ENCODE assay signal across 22 cellular contexts in the genomic region with DNA sequence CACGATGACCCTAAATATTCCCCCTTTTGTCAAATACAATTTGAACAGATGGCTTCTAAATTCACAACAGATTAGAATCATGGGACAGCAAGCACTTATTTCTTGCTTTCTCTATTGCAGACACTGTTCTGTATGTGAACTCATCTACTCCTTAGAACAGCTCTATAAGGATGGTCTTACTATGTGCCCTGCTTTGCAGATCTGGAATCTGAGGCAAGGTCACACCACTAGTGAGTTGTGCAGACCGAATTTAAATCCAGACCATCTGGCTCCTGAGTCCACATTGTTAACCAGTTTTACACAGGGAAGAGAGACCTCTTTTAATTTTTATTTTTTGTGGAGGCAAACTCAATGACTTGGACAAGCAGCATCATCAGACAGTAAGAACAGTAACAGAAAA. TPM values are rescaled to one million over a fixed set of nuclear protein-coding genes. Genes with fewer than 3 reads are reported as not detected.
DNase-seq lines count a peak whose midpoint lies in the region; ATAC-seq, FAIRE-seq and TF ChIP-seq lines count a peak whose summit lies in the region.
"Had no signal": no experiment of that assay in that cellular context is flagged by ENCODE, and none has a peak within 500 bp of the region (broad histone marks: within the 10 kb centered on the region; RNA-seq: fewer than 3 reads in every experiment).

No MANE protein-coding gene starts in this region.

- no peaks in the 10 kb centered on the region for H3K9me3 Mint-ChIP-seq in activated naive CD4-positive, alpha-beta T cell treated with anti-CD3 and anti-CD28 coated beads, Interleukin-2, amount 50 U/mL, for 24 hours
- peaks cover 2% of the 10 kb centered on the region for H3K9me3 Mint-ChIP-seq in activated naive CD4-positive, alpha-beta T cell treated with anti-CD3 and anti-CD28 coated beads for 36 hours
- H3K9me3 Mint-ChIP-seq in naive thymus-derived CD4-positive, alpha-beta T cell, result peaks cover 0 to 8% (median 0%) of the 10 kb centered on the region in 11 donors
- no peaks in the 10 kb centered on the region for H3K9me3 Mint-ChIP-seq in stimulated activated naive B cell treated with anti-CD40 and anti-IgM and Interleukin-4, amounts not matched to agents 10 μg/mL and 1 μg/mL and 100 μg/mL, for 72 hours

- POLR2A ChIA-PET in naive thymus-derived CD4-positive, alpha-beta T cell (lab: Charles Lee), result interaction anchor here (0.6 kb wide), 1 partner anchor 1342 kb away, joined by 4 read pairs; no protein-coding TSS in a partner anchor
- POLR2A ChIA-PET in HepG2 (lab: Yijun Ruan, JAX), result no interaction called here

- WGBS in HepG2 (ENCODE audit: low lambda C conversion rate), result 4% methylated on average over 2 of the region's 2 CpGs

- H3K79me2 ChIP-seq in KMS-11 (ENCODE audit: insufficient read depth, low read depth) (peaks cover 73% of the 10 kb centered on the region), HepG2 (ENCODE audit: insufficient read depth, low read length) (no peaks in the 10 kb centered on the region)

- no TSS peak for BruUV-seq in HepG2 (replicated peaks; lab: Mats Ljungman, UMichigan)

- no peak overlapping the region for H2AFZ ChIP-seq in KMS-11 (ENCODE audit: low read depth)
- no peak overlapping the region for H2AFZ ChIP-seq in HepG2 (ENCODE audit: low read length)

- H3K4me3 ChIP-seq in KMS-11 (IDR thresholded peaks at IDR 0.05; ENCODE audit: insufficient read depth, low read depth, low read length) (no peak overlapping the region), WERI-Rb-1 (ENCODE audit: low read depth, low read length) (no peak overlapping the region), HepG2 (replicated peaks in 1 of 3; ENCODE audit: insufficient read depth in 1 of 3, low read depth in 2 of 3, low read length in 3 of 3) (no peak overlapping the region)
- H3K4me3 ChIP-seq in naive thymus-derived CD4-positive, alpha-beta T cell (ENCODE audit: low read length), result no peak overlapping the region
- H3K4me3 ChIP-seq: ascending aorta; BLaER1 treated with 17β-estradiol and CSF1 and Interleukin-3, amounts not matched to agents 10 nM and 100 nM; smooth muscle cell; vagina had no signal

- H3K4me1 Mint-ChIP-seq in activated naive CD4-positive, alpha-beta T cell treated with anti-CD3 and anti-CD28 coated beads, Interleukin-2, amount 50 U/mL, for 24 hours, result peaks cover 93% of the 10 kb centered on the region
- peaks cover 65% of the 10 kb centered on the region for H3K4me1 Mint-ChIP-seq in activated naive CD4-positive, alpha-beta T cell treated with anti-CD3 and anti-CD28 coated beads for 36 hours (ENCODE audit: low read depth)
- peaks cover 45 to 90% (median 86%) of the 10 kb centered on the region in 7 donors for H3K4me1 Mint-ChIP-seq in naive thymus-derived CD4-positive, alpha-beta T cell
- peaks cover 0 to 3% of the 10 kb centered on the region in 2 donors for H3K4me1 Mint-ChIP-seq in stimulated activated naive B cell treated with anti-CD40 and anti-IgM and Interleukin-4, amounts not matched to agents 10 μg/mL and 1 μg/mL and 100 μg/mL, for 72 hours

- in situ Hi-C loops in HepG2 (cut with HindIII; ENCODE audit: extremely low pct_ligation_motif_present, low pct_unique_long_range_greater_than_20kb), result no loop called here

- CTCF ChIA-PET in activated naive CD4-positive, alpha-beta T cell treated with anti-CD3 and anti-CD28 coated beads for 36 hours (lab: Charles Lee), result interaction anchor here (0.6 to 1.4 kb wide), 3 partner anchors 30 to 50 kb away, joined by 3 read pairs; a partner anchor contains a TSS
- CTCF ChIA-PET in naive thymus-derived CD4-positive, alpha-beta T cell (lab: Charles Lee), result interaction anchor here (1.0 to 1.3 kb wide), 2 partner anchors 36 to 178 kb away, joined by 3 to 4 read pairs; no protein-coding TSS in a partner anchor
- CTCF ChIA-PET in HepG2 (lab: Yijun Ruan, JAX; ENCODE audit: low intra/inter-chr PET ratio, low total read pairs), result no interaction called here

- H3K27ac Mint-ChIP-seq in activated naive CD4-positive, alpha-beta T cell treated with anti-CD3 and anti-CD28 coated beads, Interleukin-2, amount 50 U/mL, for 24 hours, result peak overlapping the region; percentile 61
- H3K27ac Mint-ChIP-seq in activated naive CD4-positive, alpha-beta T cell treated with anti-CD3 and anti-CD28 coated beads for 36 hours, result no peak overlapping the region
- H3K27ac Mint-ChIP-seq in naive thymus-derived CD4-positive, alpha-beta T cell, result peak overlapping the region; percentile 56 to 87 (median 79)
- H3K27ac Mint-ChIP-seq in stimulated activated naive B cell treated with anti-CD40 and anti-IgM and Interleukin-4, amounts not matched to agents 10 μg/mL and 1 μg/mL and 100 μg/mL, for 72 hours, result no peak overlapping the region
- H3K27ac Mint-ChIP-seq: activated naive CD4-positive, alpha-beta T cell treated with anti-CD3 and anti-CD28 coated beads, Interleukin-2, amount 50 U/mL, for 72 hours had no signal

- H3K4me3 Mint-ChIP-seq in activated naive CD4-positive, alpha-beta T cell treated with anti-CD3 and anti-CD28 coated beads, Interleukin-2, amount 50 U/mL, for 24 hours, result no peak overlapping the region
- no peak overlapping the region for H3K4me3 Mint-ChIP-seq in activated naive CD4-positive, alpha-beta T cell treated with anti-CD3 and anti-CD28 coated beads for 36 hours
- H3K4me3 Mint-ChIP-seq in naive thymus-derived CD4-positive, alpha-beta T cell, result no peak overlapping the region
- H3K4me3 Mint-ChIP-seq in stimulated activated naive B cell treated with anti-CD40 and anti-IgM and Interleukin-4, amounts not matched to agents 10 μg/mL and 1 μg/mL and 100 μg/mL, for 72 hours, result no peak overlapping the region

- no peaks in the 10 kb centered on the region for H3K36me3 ChIP-seq in KMS-11 (ENCODE audit: insufficient read depth)
- peaks cover 4% of the 10 kb centered on the region for H3K36me3 ChIP-seq in WERI-Rb-1
- H3K36me3 ChIP-seq in naive thymus-derived CD4-positive, alpha-beta T cell (ENCODE audit: control insufficient read depth in 2 of 3, insufficient read depth in 3 of 3, low read length in 3 of 3), result no peaks in the 10 kb centered on the region
- H3K36me3 ChIP-seq in HepG2 (replicated peaks in 1 of 2; ENCODE audit: control insufficient read depth in 1 of 2, insufficient read depth in 2 of 2, low read length in 2 of 2), result no peaks in the 10 kb centered on the region
- H3K36me3 ChIP-seq: ascending aorta, vagina had no signal

- no peak for TF ChIP-seq POLR2A in HepG2 (IDR thresholded peaks at IDR 0.05; ENCODE audit: insufficient read depth in 1 of 2, low read depth in 2 of 2, low read length in 2 of 2)

- H3K27ac ChIP-seq in KMS-11, result no peak overlapping the region
- peak overlapping the region; percentile 71 for H3K27ac ChIP-seq in WERI-Rb-1
- no peak overlapping the region for H3K27ac ChIP-seq in naive thymus-derived CD4-positive, alpha-beta T cell (ENCODE audit: low read depth, low read length)
- no peak overlapping the region for H3K27ac ChIP-seq in HepG2 (ENCODE audit: extremely low read length, insufficient read depth, low read length)
- H3K27ac ChIP-seq: ascending aorta; BLaER1 treated with 17β-estradiol and CSF1 and Interleukin-3, amounts not matched to agents 10 nM and 100 nM; vagina had no signal

- intact Hi-C loops in activated naive CD4-positive, alpha-beta T cell treated with anti-CD3 and anti-CD28 coated beads for 36 hours (cut with micrococcal nuclease), result no loop called here
- intact Hi-C loops in naive thymus-derived CD4-positive, alpha-beta T cell (cut with micrococcal nuclease), result loop anchor here in 1 of 2 donors (1.0 kb wide), 1 partner anchor 37 kb away; no protein-coding TSS in a partner anchor
- intact Hi-C loops in HepG2 (cut with micrococcal nuclease; ENCODE audit: unreplicated experiment), result loop anchor here (10.0 kb wide), 1 partner anchor 647 kb away; no protein-coding TSS in a partner anchor

- TF ChIP-seq CTCF in KMS-11 (conservative IDR thresholded peaks at IDR 0.05; ENCODE audit: low read depth, low read length) (no peak), WERI-Rb-1 (IDR thresholded peaks at IDR 0.05; ENCODE audit: low read depth, low read length) (no peak), HepG2 (CRISPR knock-in tag; IDR thresholded peaks at IDR 0.05) (no peak)

- TF ChIP-seq EP300 in HepG2 (IDR thresholded peaks at IDR 0.05; ENCODE audit: low read depth in 2 of 2, low read length in 2 of 2), result no peak
- TF ChIP-seq EP300 in HepG2 (CRISPR knock-in tag; IDR thresholded peaks at IDR 0.05; ENCODE audit: borderline replicate concordance), result no peak

- FAIRE-seq in HepG2 (lab: Jason Lieb, UNC), result no peak

- TF ChIP-seq RAD21 in HepG2 (CRISPR knock-in tag; IDR thresholded peaks at IDR 0.05), result no peak

- H3K4me1 ChIP-seq in KMS-11 (ENCODE audit: low read depth, poor library complexity, severe bottlenecking) (peaks cover 77% of the 10 kb centered on the region), HepG2 (ENCODE audit: insufficient read depth, low read length) (no peaks in the 10 kb centered on the region)
- H3K4me1 ChIP-seq in naive thymus-derived CD4-positive, alpha-beta T cell (ENCODE audit: control insufficient read depth in 2 of 2, insufficient read depth in 2 of 2, low read length in 2 of 2), result peaks cover 22 to 23% of the 10 kb centered on the region in 2 donors
- H3K4me1 ChIP-seq: ascending aorta, vagina had no signal

- no peaks in the 10 kb centered on the region for H3K9me3 ChIP-seq in WERI-Rb-1 (ENCODE audit: severe bottlenecking)
- no peaks in the 10 kb centered on the region for H3K9me3 ChIP-seq in naive thymus-derived CD4-positive, alpha-beta T cell (ENCODE audit: control insufficient read depth in 2 of 3, low read length in 3 of 3)
- no peaks in the 10 kb centered on the region for H3K9me3 ChIP-seq in HepG2 (ENCODE audit: low read length)
- H3K9me3 ChIP-seq: ascending aorta, vagina had no signal

- H3K4me2 ChIP-seq in KMS-11, result peak overlapping the region; percentile 47
- no peak overlapping the region for H3K4me2 ChIP-seq in HepG2 (ENCODE audit: low read depth, low read length)
- H3K4me2 ChIP-seq: smooth muscle cell had no signal

- H3K27me3 ChIP-seq in KMS-11 (ENCODE audit: insufficient read depth, low read depth), result no peaks in the 10 kb centered on the region
- no peaks in the 10 kb centered on the region for H3K27me3 ChIP-seq in WERI-Rb-1 (ENCODE audit: insufficient read depth, low read depth, severe bottlenecking)
- no peaks in the 10 kb centered on the region for H3K27me3 ChIP-seq in naive thymus-derived CD4-positive, alpha-beta T cell (ENCODE audit: control insufficient read depth in 2 of 2, insufficient read depth in 2 of 2, low read length in 2 of 2)
- H3K27me3 ChIP-seq in HepG2 (ENCODE audit: control insufficient read depth in 1 of 2, insufficient read depth in 2 of 2, low read length in 2 of 2), result no peaks in the 10 kb centered on the region
- H3K27me3 ChIP-seq: ascending aorta; BLaER1 treated with 17β-estradiol and CSF1 and Interleukin-3, amounts not matched to agents 10 nM and 100 nM; vagina had no signal

- H3K27me3 Mint-ChIP-seq in activated naive CD4-positive, alpha-beta T cell treated with anti-CD3 and anti-CD28 coated beads, Interleukin-2, amount 50 U/mL, for 24 hours, result no peaks in the 10 kb centered on the region
- H3K27me3 Mint-ChIP-seq in activated naive CD4-positive, alpha-beta T cell treated with anti-CD3 and anti-CD28 coated beads for 36 hours (ENCODE audit: low read depth), result no peaks in the 10 kb centered on the region
- no peaks in the 10 kb centered on the region for H3K27me3 Mint-ChIP-seq in naive thymus-derived CD4-positive, alpha-beta T cell
- H3K27me3 Mint-ChIP-seq in stimulated activated naive B cell treated with anti-CD40 and anti-IgM and Interleukin-4, amounts not matched to agents 10 μg/mL and 1 μg/mL and 100 μg/mL, for 72 hours, result peaks cover 11% of the 10 kb centered on the region in 2 donors

- H3K36me3 Mint-ChIP-seq in activated naive CD4-positive, alpha-beta T cell treated with anti-CD3 and anti-CD28 coated beads, Interleukin-2, amount 50 U/mL, for 24 hours, result no peaks in the 10 kb centered on the region
- H3K36me3 Mint-ChIP-seq in activated naive CD4-positive, alpha-beta T cell treated with anti-CD3 and anti-CD28 coated beads for 36 hours (ENCODE audit: low read depth), result no peaks in the 10 kb centered on the region
- H3K36me3 Mint-ChIP-seq in naive thymus-derived CD4-positive, alpha-beta T cell, result peaks cover 0 to 23% (median 4%) of the 10 kb centered on the region in 5 donors
- H3K36me3 Mint-ChIP-seq in stimulated activated naive B cell treated with anti-CD40 and anti-IgM and Interleukin-4, amounts not matched to agents 10 μg/mL and 1 μg/mL and 100 μg/mL, for 72 hours, result no peaks in the 10 kb centered on the region

- no peaks in the 10 kb centered on the region for H4K20me1 ChIP-seq in KMS-11 (ENCODE audit: insufficient read depth)
- H4K20me1 ChIP-seq in HepG2 (ENCODE audit: insufficient read depth, low read length), result no peaks in the 10 kb centered on the region

- peak; percentile 35 for ATAC-seq in naive thymus-derived CD4-positive, alpha-beta T cell
- ATAC-seq in GM18511 (IDR thresholded peaks at IDR 0.05; ENCODE audit: unreplicated experiment) (no peak), HepG2 (no peak)
- no peak for ATAC-seq in stimulated activated naive B cell treated with anti-CD40 and anti-IgM and Interleukin-4, amounts not matched to agents 10 μg/mL and 1 μg/mL and 100 μg/mL, for 72 hours (replicated peaks)
- ATAC-seq: activated naive CD4-positive, alpha-beta T cell treated with anti-CD3 and anti-CD28 coated beads, Interleukin-2, amount 50 U/mL, for 72 hours had no signal

- H3K9ac ChIP-seq in KMS-11, result no peak overlapping the region
- H3K9ac ChIP-seq in HepG2 (ENCODE audit: insufficient read depth, low read depth, low read length), result no peak overlapping the region
- H3K9ac ChIP-seq: BLaER1 treated with 17β-estradiol and CSF1 and Interleukin-3, amounts not matched to agents 10 nM and 100 nM had no signal

- DNase-seq in activated naive CD4-positive, alpha-beta T cell treated with anti-CD3 and anti-CD28 coated beads for 36 hours, result no peak
- DNase-seq in WERI-Rb-1, result peak; percentile 46
- no peak for DNase-seq in naive thymus-derived CD4-positive, alpha-beta T cell
- DNase-seq in stimulated activated naive B cell treated with anti-CD40 and anti-IgM and Interleukin-4, amounts not matched to agents 10 μg/mL and 1 μg/mL and 100 μg/mL, for 72 hours, result no peak
- DNase-seq in HepG2 (ENCODE audit: low spot score), result no peak
- DNase-seq: activated CD4-positive, alpha-beta T cell treated with anti-CD3 and anti-CD28 coated beads, Interleukin-2, amount 50 U/mL, for 48 hours; HCEC 1CT; Kasumi-1; left cardiac atrium; mesendoderm; NCI-H510A treated with DMSO at 0.1 percent for 48 hours; stimulated activated CD4-positive, alpha-beta T cell treated with anti-CD3 and anti-CD28 coated beads, Interleukin-2, amount 100 ng/mL, for 24 hours; T-helper 2 cell had no signal

RNA-seq across cellular contexts. Expression of a gene that starts 50.2 kb away (rescaled TPM):
- 1 to 10 TPM; 8.6 to 8.8 TPM for total RNA-seq in activated naive CD4-positive, alpha-beta T cell treated with anti-CD3 and anti-CD28 coated beads for 36 hours
- 10 to 100 TPM; 10.2 to 55.5 (median 24.8) TPM for total RNA-seq in naive thymus-derived CD4-positive, alpha-beta T cell
- polyA plus RNA-seq in naive thymus-derived CD4-positive, alpha-beta T cell, result 1 to 10 TPM; 7.3 to 8.1 TPM
- total RNA-seq in HepG2 (2016; rRNA removed; fragmentation: Illumina TruSeq; extraction: Trizol), result not detected in 2 replicates
- total RNA-seq in HepG2 (2016; cell fraction: cytosol; rRNA removed; fragmentation: Illumina TruSeq; extraction: Trizol; ENCODE audit: low read depth), result not detected in 2 replicates
- not detected in 2 replicates for total RNA-seq in HepG2 (2016; cell fraction: insoluble cytoplasmic fraction; rRNA removed; fragmentation: Illumina TruSeq; extraction: Trizol)
- not detected in 2 replicates for total RNA-seq in HepG2 (2016; cell fraction: membrane; rRNA removed; fragmentation: Illumina TruSeq; extraction: Trizol)
- total RNA-seq in HepG2 (2016; cell fraction: nucleus; rRNA removed; fragmentation: Illumina TruSeq; extraction: Trizol), result not detected in 2 replicates
- polyA plus RNA-seq in HepG2 (2011; rRNA removed), result not detected in 2 replicates
- polyA plus RNA-seq in HepG2 (2011; cell fraction: cytosol; rRNA removed), result not detected in 2 replicates
- not detected in 2 replicates for polyA plus RNA-seq in HepG2 (2011; cell fraction: nucleus; rRNA removed)
- polyA plus RNA-seq in HepG2 (2012), result not detected in 2 replicates
- polyA plus RNA-seq in HepG2 (2016; cell fraction: cytosol; fragmentation: Illumina TruSeq; extraction: Trizol; ENCODE audit: low read depth), result not detected in 2 replicates
- not detected in 2 replicates for polyA plus RNA-seq in HepG2 (2016; cell fraction: insoluble cytoplasmic fraction; fragmentation: Illumina TruSeq; extraction: Trizol; ENCODE audit: low read depth)
- not detected in 2 replicates for polyA plus RNA-seq in HepG2 (2016; cell fraction: membrane; fragmentation: Illumina TruSeq; extraction: Trizol; ENCODE audit: low read depth)
- polyA plus RNA-seq in HepG2 (2016; cell fraction: nucleus; fragmentation: Illumina TruSeq; extraction: Trizol; ENCODE audit: insufficient read depth, low read depth), result not detected in 2 replicates
- not detected in 2 replicates for polyA minus RNA-seq in HepG2 (2011; rRNA and poly(A)+ RNA removed; ENCODE audit: low replicate concordance)
- polyA minus RNA-seq in HepG2 (2011; cell fraction: cytosol; rRNA and poly(A)+ RNA removed), result not detected in 2 replicates
- not detected in 2 replicates for polyA minus RNA-seq in HepG2 (2011; cell fraction: nucleus; rRNA and poly(A)+ RNA removed)
- total RNA-seq: RPMI7951 had no signal

Comparison
In these comparisons a context has a peak if more than half of its experiments do, and no peak if none do; other contexts are left out.
1. H3K27ac Mint-ChIP-seq: peak in activated naive CD4-positive, alpha-beta T cell treated with anti-CD3 and anti-CD28 coated beads, Interleukin-2, amount 50 U/mL, for 24 hours (single experiment) and naive thymus-derived CD4-positive, alpha-beta T cell (9 of 9); none in activated naive CD4-positive, alpha-beta T cell treated with anti-CD3 and anti-CD28 coated beads for 36 hours (single experiment) and stimulated activated naive B cell treated with anti-CD40 and anti-IgM and Interleukin-4, amounts not matched to agents 10 μg/mL and 1 μg/mL and 100 μg/mL, for 72 hours (single experiment).